Comparison of ENCODE assay signal across 13 cellular contexts in the genomic region with DNA sequence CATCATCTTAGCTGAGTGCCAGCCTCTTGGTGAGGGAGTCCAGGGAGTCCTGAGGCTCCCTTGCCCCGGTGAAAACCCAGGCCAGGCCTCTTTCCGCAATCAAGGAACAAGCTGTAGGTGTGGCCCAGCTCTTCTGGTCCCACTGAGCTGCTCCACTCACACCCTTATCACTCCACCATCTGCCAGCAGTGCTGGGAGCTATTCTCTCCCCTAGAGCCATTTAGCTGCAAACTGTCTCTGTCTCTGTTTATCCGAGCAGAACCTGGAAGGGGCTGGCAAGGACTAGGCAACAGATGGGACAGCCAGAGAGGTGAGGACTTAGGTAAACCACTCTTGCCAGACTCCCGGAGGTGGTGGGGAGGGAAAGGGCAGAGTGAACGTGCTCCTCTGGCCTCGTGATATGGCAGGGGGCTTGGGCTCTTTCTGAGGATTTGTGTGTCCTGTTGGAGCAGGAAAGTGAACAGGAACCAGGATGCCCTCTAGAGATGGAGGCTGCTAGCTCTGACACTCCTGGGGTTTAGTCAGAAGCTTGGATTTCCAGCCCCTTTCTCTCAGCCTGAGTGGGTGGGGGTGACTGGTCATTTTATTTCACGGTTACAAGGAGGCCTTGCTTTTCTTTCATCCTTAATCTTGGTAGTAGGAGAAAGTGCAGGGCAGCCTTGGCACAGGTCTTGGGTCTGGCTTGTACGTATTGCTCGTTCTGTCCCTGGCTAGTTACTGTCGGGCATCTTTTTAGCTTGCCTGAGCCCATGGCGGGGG. TPM values are rescaled to one million over a fixed set of nuclear protein-coding genes. Genes with fewer than 3 reads are reported as not detected.
DNase-seq lines count a peak whose midpoint lies in the region; ATAC-seq and TF ChIP-seq lines count a peak whose summit lies in the region.
"Had no signal": no experiment of that assay in that cellular context is flagged by ENCODE, and none has a peak within 500 bp of the region (broad histone marks: within the 10 kb centered on the region; RNA-seq: fewer than 3 reads in every experiment).

No MANE protein-coding gene starts in this region.

- H3K4me1 Mint-ChIP-seq in CD4-positive, alpha-beta T cell (ENCODE audit: low read depth) = peaks cover 93% of the 10 kb centered on the region
- peaks cover 87% of the 10 kb centered on the region for H3K4me1 Mint-ChIP-seq in dendritic cell treated with granulocyte-macrophage colony-stimulating factor and Interleukin-4, amounts not matched to agents 40 ng/mL and 50 ng/mL, for 4 days (ENCODE audit: low read depth)
- peaks cover 46 to 91% (median 68%) of the 10 kb centered on the region in 7 donors for H3K4me1 Mint-ChIP-seq in naive thymus-derived CD4-positive, alpha-beta T cell

- DNase-seq in CD4-positive, alpha-beta T cell = no peak
- DNase-seq in NCI-H524 (lab: John Stamatoyannopoulos, UW) = peak; percentile 98
- no peak for DNase-seq in naive thymus-derived CD4-positive, alpha-beta T cell
- DNase-seq: DND-41; effector memory CD4-positive, alpha-beta T cell; Kasumi-1; T1000 had no signal

- no peaks in the 10 kb centered on the region for H3K36me3 ChIP-seq in naive thymus-derived CD4-positive, alpha-beta T cell (ENCODE audit: control insufficient read depth in 2 of 3, insufficient read depth in 3 of 3, low read length in 3 of 3)

- peaks cover 70% of the 10 kb centered on the region for H3K36me3 Mint-ChIP-seq in CD4-positive, alpha-beta T cell (ENCODE audit: low read depth)
- H3K36me3 Mint-ChIP-seq in dendritic cell treated with granulocyte-macrophage colony-stimulating factor and Interleukin-4, amounts not matched to agents 40 ng/mL and 50 ng/mL, for 4 days (ENCODE audit: low read depth) = peaks cover 13% of the 10 kb centered on the region
- H3K36me3 Mint-ChIP-seq in naive thymus-derived CD4-positive, alpha-beta T cell = peaks cover 15 to 53% (median 50%) of the 10 kb centered on the region in 5 donors

- no peak overlapping the region for H3K4me3 Mint-ChIP-seq in CD4-positive, alpha-beta T cell
- H3K4me3 Mint-ChIP-seq in dendritic cell treated with granulocyte-macrophage colony-stimulating factor and Interleukin-4, amounts not matched to agents 40 ng/mL and 50 ng/mL, for 4 days = no peak overlapping the region
- peak overlapping the region in 2 of 10 donors; percentile 11 to 25 for H3K4me3 Mint-ChIP-seq in naive thymus-derived CD4-positive, alpha-beta T cell

- peaks cover 11 to 63% of the 10 kb centered on the region in 2 donors for H3K4me1 ChIP-seq in naive thymus-derived CD4-positive, alpha-beta T cell (ENCODE audit: control insufficient read depth in 2 of 2, insufficient read depth in 2 of 2, low read length in 2 of 2)

- no peak for ATAC-seq in CD4-positive, alpha-beta T cell (ENCODE audit: poor library complexity)
- no peak for ATAC-seq in naive thymus-derived CD4-positive, alpha-beta T cell
- ATAC-seq in HG03139 (IDR thresholded peaks at IDR 0.05; ENCODE audit: unreplicated experiment) = no peak
- no peak for ATAC-seq in HG02840 (IDR thresholded peaks at IDR 0.05; ENCODE audit: low FRiP score, unreplicated experiment)
- ATAC-seq in GM21526 (IDR thresholded peaks at IDR 0.05; ENCODE audit: low FRiP score, unreplicated experiment) = no peak
- no peak for ATAC-seq in HG03520 (IDR thresholded peaks at IDR 0.05; ENCODE audit: unreplicated experiment)
- ATAC-seq: HCT116 had no signal

- no peak overlapping the region for H3K27ac ChIP-seq in CD4-positive, alpha-beta T cell (ENCODE audit: low read depth, low read length)
- H3K27ac ChIP-seq in naive thymus-derived CD4-positive, alpha-beta T cell (ENCODE audit: low read depth, low read length) = no peak overlapping the region

- POLR2A ChIA-PET in CD4-positive, alpha-beta T cell (lab: Charles Lee) = no interaction called here
- POLR2A ChIA-PET in naive thymus-derived CD4-positive, alpha-beta T cell (lab: Charles Lee) = no interaction called here

- CTCF ChIA-PET in CD4-positive, alpha-beta T cell (lab: Charles Lee) = no interaction called here
- CTCF ChIA-PET in naive thymus-derived CD4-positive, alpha-beta T cell (lab: Charles Lee) = no interaction called here

- H3K27me3 ChIP-seq in CD4-positive, alpha-beta T cell (ENCODE audit: control insufficient read depth, insufficient read depth, low read length) = no peaks in the 10 kb centered on the region
- no peaks in the 10 kb centered on the region for H3K27me3 ChIP-seq in naive thymus-derived CD4-positive, alpha-beta T cell (ENCODE audit: control insufficient read depth in 2 of 2, insufficient read depth in 2 of 2, low read length in 2 of 2)

- no peak overlapping the region for H3K4me3 ChIP-seq in naive thymus-derived CD4-positive, alpha-beta T cell (ENCODE audit: low read length)

- no peak for TF ChIP-seq CTCF in CD4-positive, alpha-beta T cell (IDR thresholded peaks at IDR 0.05)

- peaks cover 15% of the 10 kb centered on the region for H3K9me3 ChIP-seq in CD4-positive, alpha-beta T cell (ENCODE audit: control insufficient read depth, low read length)
- peaks cover 0 to 22% (median 0%) of the 10 kb centered on the region in 3 experiments for H3K9me3 ChIP-seq in naive thymus-derived CD4-positive, alpha-beta T cell (ENCODE audit: control insufficient read depth in 2 of 3, low read length in 3 of 3)

- H3K27me3 Mint-ChIP-seq in CD4-positive, alpha-beta T cell = no peaks in the 10 kb centered on the region
- H3K27me3 Mint-ChIP-seq in dendritic cell treated with granulocyte-macrophage colony-stimulating factor and Interleukin-4, amounts not matched to agents 40 ng/mL and 50 ng/mL, for 4 days = no peaks in the 10 kb centered on the region
- no peaks in the 10 kb centered on the region for H3K27me3 Mint-ChIP-seq in naive thymus-derived CD4-positive, alpha-beta T cell

- H3K9me3 Mint-ChIP-seq in CD4-positive, alpha-beta T cell = peaks cover 3% of the 10 kb centered on the region
- peaks cover 14% of the 10 kb centered on the region for H3K9me3 Mint-ChIP-seq in dendritic cell treated with granulocyte-macrophage colony-stimulating factor and Interleukin-4, amounts not matched to agents 40 ng/mL and 50 ng/mL, for 4 days
- peaks cover 0 to 42% (median 19%) of the 10 kb centered on the region in 11 donors for H3K9me3 Mint-ChIP-seq in naive thymus-derived CD4-positive, alpha-beta T cell

- intact Hi-C loops in CD4-positive, alpha-beta T cell (cut with DNase I, micrococcal nuclease) = no loop called here
- intact Hi-C loops in dendritic cell treated with granulocyte-macrophage colony-stimulating factor and Interleukin-4, amounts not matched to agents 40 ng/mL and 50 ng/mL, for 4 days (cut with micrococcal nuclease) = no loop called here
- intact Hi-C loops in naive thymus-derived CD4-positive, alpha-beta T cell (cut with micrococcal nuclease) = no loop called here

- H3K27ac Mint-ChIP-seq in CD4-positive, alpha-beta T cell = peak overlapping the region; percentile 48
- peak overlapping the region; percentile 5 for H3K27ac Mint-ChIP-seq in dendritic cell treated with granulocyte-macrophage colony-stimulating factor and Interleukin-4, amounts not matched to agents 40 ng/mL and 50 ng/mL, for 4 days
- H3K27ac Mint-ChIP-seq in naive thymus-derived CD4-positive, alpha-beta T cell = peak overlapping the region in 6 of 9 donors; percentile 38 to 82 (median 74)

RNA-seq across cellular contexts. Expression of a gene that starts 19.6 kb away (rescaled TPM):
- total RNA-seq in CD4-positive, alpha-beta T cell = 10 to 100 TPM; 47.7 TPM
- total RNA-seq in naive thymus-derived CD4-positive, alpha-beta T cell = 10 to 100 TPM; 16.9 to 37.0 (median 34.7) TPM
- 10 to 100 TPM; 16.3 to 20.3 TPM for polyA plus RNA-seq in naive thymus-derived CD4-positive, alpha-beta T cell

Comparison
In these comparisons a context has a peak if more than half of its experiments do, and no peak if none do; other contexts are left out.
1. DNase-seq: peak in NCI-H524 (2 of 2); none in CD4-positive, alpha-beta T cell (0 of 10) and naive thymus-derived CD4-positive, alpha-beta T cell (0 of 9).
2. H3K27ac Mint-ChIP-seq: peak in every context shown above with its lines; median percentile 74 in naive thymus-derived CD4-positive, alpha-beta T cell; 48 in CD4-positive, alpha-beta T cell; 5 in dendritic cell treated with granulocyte-macrophage colony-stimulating factor and Interleukin-4, amounts not matched to agents 40 ng/mL and 50 ng/mL, for 4 days.